16 cellular contexts compared by ENCODE assay signal in the genomic region with DNA sequence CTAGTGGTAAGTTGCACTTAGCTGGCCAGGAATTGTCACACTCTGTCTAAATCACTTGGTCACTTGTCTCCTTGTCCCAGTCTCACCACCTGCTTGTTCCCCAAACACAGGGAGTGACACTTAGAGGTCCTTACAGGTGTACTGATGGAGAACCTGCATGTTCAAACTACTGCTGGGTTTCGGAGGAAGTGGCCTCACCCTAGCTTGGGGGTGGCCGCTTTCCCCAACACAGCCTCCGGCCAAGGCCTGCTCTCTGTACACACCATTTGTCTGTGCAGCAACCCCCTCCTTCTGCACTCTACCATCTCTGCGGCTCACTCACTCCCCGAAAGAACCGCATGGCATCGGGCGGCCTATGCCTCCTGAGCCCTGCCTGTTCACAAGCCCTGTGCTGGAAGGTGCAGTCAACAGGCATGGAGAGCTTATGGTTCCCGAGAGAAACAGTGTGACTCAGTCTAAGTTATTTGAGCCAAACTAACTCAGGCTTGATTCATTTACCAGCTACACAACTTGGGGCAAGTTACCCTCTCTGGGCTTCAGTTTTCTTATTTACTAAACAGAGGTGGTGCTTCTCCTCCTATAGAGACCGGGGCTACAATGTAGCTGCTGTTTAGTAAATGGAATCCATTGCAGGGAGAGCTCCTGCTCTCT. TPM values are rescaled to one million over a fixed set of nuclear protein-coding genes. Genes with fewer than 3 reads are reported as not detected.
DNase-seq lines count a peak whose midpoint lies in the region; ATAC-seq and TF ChIP-seq lines count a peak whose summit lies in the region.
"Had no signal": no experiment of that assay in that cellular context is flagged by ENCODE, and none has a peak within 500 bp of the region (broad histone marks: within the 10 kb centered on the region; RNA-seq: fewer than 3 reads in every experiment).

No MANE protein-coding gene starts in this region.

- H3K4me2 ChIP-seq in BLaER1, result peak overlapping the region; percentile 82
- no peak overlapping the region for H3K4me2 ChIP-seq in GM23248 (ENCODE audit: unreplicated experiment)

- no peaks in the 10 kb centered on the region for H3K27me3 Mint-ChIP-seq in osteocyte (ENCODE audit: unreplicated experiment)

- TF ChIP-seq CTCF in epithelial cell of esophagus (IDR thresholded peaks at IDR 0.05; ENCODE audit: insufficient read depth, low read depth, low read length, missing control alignments) (no peak), osteocyte (IDR thresholded peaks at IDR 0.05) (no peak)

- H3K9me2 ChIP-seq in GM23248 (ENCODE audit: insufficient read depth), result no peaks in the 10 kb centered on the region

- WGBS in GM23248 (ENCODE audit: low coverage in 1 of 2, low lambda C conversion rate in 2 of 2, missing lambda C conversion rate in 2 of 2), 2 experiments, result 59 to 60% methylated on average over 10 of the region's 10 CpGs

- peak overlapping the region; percentile 53 for H3K4me3 ChIP-seq in BLaER1
- no peak overlapping the region for H3K4me3 ChIP-seq in GM23248
- no peak overlapping the region for H3K4me3 ChIP-seq in epithelial cell of esophagus (ENCODE audit: low read length)

- no peak overlapping the region for H3K4me3 Mint-ChIP-seq in osteocyte (ENCODE audit: unreplicated experiment)
- H3K4me3 Mint-ChIP-seq: CD4-positive, alpha-beta T cell; IgD-negative memory B cell had no signal

- H3K27ac ChIP-seq in BLaER1, result peak overlapping the region; percentile 84
- no peak overlapping the region for H3K27ac ChIP-seq in GM23248

- no peak overlapping the region for H2AFZ ChIP-seq in GM23248

- no peak for ATAC-seq in HG03139 (IDR thresholded peaks at IDR 0.05; ENCODE audit: unreplicated experiment)

- H3F3A ChIP-seq in GM23248 (ENCODE audit: insufficient read depth), result no peaks in the 10 kb centered on the region

- H3K4me1 ChIP-seq in BLaER1 (peaks cover 55% of the 10 kb centered on the region), GM23248 (ENCODE audit: insufficient read depth) (no peaks in the 10 kb centered on the region)

- H3K36me3 Mint-ChIP-seq in osteocyte (ENCODE audit: unreplicated experiment), result no peaks in the 10 kb centered on the region

- H3K27me3 ChIP-seq in BLaER1 (no peaks in the 10 kb centered on the region), GM23248 (replicated peaks; ENCODE audit: insufficient read depth) (no peaks in the 10 kb centered on the region; the same call in 1 of the 2 replicates)

- DNase-seq in GM23248 (peak; percentile 4), epithelial cell of esophagus (ENCODE audit: low read depth) (peak; percentile 67), osteocyte (ENCODE audit: extremely low spot score, unreplicated experiment) (peak; percentile 76), NCI-H2196 treated with DMSO at 0.1 percent for 48 hours (lab: John Stamatoyannopoulos, UW; ENCODE audit: unreplicated experiment) (no peak), NCI-H146 (lab: John Stamatoyannopoulos, UW) (no peak)
- DNase-seq: 8988T; AML-193; C1 segment of cervical spinal cord; Calu3; CD4-positive, alpha-beta T cell; GF-D8; KG1 had no signal

- H3K36me3 ChIP-seq in BLaER1, result no peaks in the 10 kb centered on the region
- no peaks in the 10 kb centered on the region for H3K36me3 ChIP-seq in GM23248 (ENCODE audit: low read depth)

- H3K27ac Mint-ChIP-seq in osteocyte (ENCODE audit: unreplicated experiment), result no peak overlapping the region
- H3K27ac Mint-ChIP-seq: CD4-positive, alpha-beta T cell; IgD-negative memory B cell had no signal

- H3K9me3 ChIP-seq in BLaER1 (no peaks in the 10 kb centered on the region), GM23248 (ENCODE audit: low read depth) (no peaks in the 10 kb centered on the region)

- H3K4me1 Mint-ChIP-seq in osteocyte (ENCODE audit: unreplicated experiment), result no peaks in the 10 kb centered on the region

- peaks cover 8% of the 10 kb centered on the region for H3K9me3 Mint-ChIP-seq in osteocyte (ENCODE audit: unreplicated experiment)
- H3K9me3 Mint-ChIP-seq: CD4-positive, alpha-beta T cell had no signal

- H3K79me2 ChIP-seq in GM23248 (ENCODE audit: insufficient read depth), result no peaks in the 10 kb centered on the region

- in situ Hi-C loops in GM23248 (cut with MboI), result no loop called here

- H3K9ac ChIP-seq in BLaER1 (peak overlapping the region; percentile 60; the same call in 1 of the 2 replicates), GM23248 (no peak overlapping the region)

- H4K20me1 ChIP-seq in BLaER1 (no peaks in the 10 kb centered on the region), GM23248 (ENCODE audit: insufficient read depth) (no peaks in the 10 kb centered on the region)

RNA-seq across cellular contexts. Expression of a gene that starts 10.5 kb away (rescaled TPM):
- not detected in 2 replicates for total RNA-seq in GM23248 (2014; rRNA removed; shearing (Covaris generic))
- polyA plus RNA-seq in GM23248 (2016; fragmentation: Nextera tagmentation; extraction: Ambion mirVana), result not detected in 2 replicates
- not detected in 2 replicates for total RNA-seq in osteocyte
- total RNA-seq: Calu3; CD4-positive, alpha-beta T cell; HT1080 had no signal
- polyA plus RNA-seq: IgD-negative memory B cell had no signal

RNA-seq across cellular contexts. Expression of a gene that starts 12.9 kb away (rescaled TPM):
- not detected in 2 replicates for total RNA-seq in GM23248 (2014; rRNA removed; shearing (Covaris generic))
- polyA plus RNA-seq in GM23248 (2016; fragmentation: Nextera tagmentation; extraction: Ambion mirVana), result not detected in 2 replicates
- not detected in 2 replicates for total RNA-seq in osteocyte
- total RNA-seq: Calu3; CD4-positive, alpha-beta T cell; HT1080 had no signal
- polyA plus RNA-seq: IgD-negative memory B cell had no signal

RNA-seq across cellular contexts. Expression of a gene that starts 24.0 kb away (rescaled TPM):
- total RNA-seq in GM23248 (2014; rRNA removed; shearing (Covaris generic)), result not detected in 2 replicates
- not detected in 2 replicates for polyA plus RNA-seq in GM23248 (2016; fragmentation: Nextera tagmentation; extraction: Ambion mirVana)
- not detected in 2 replicates for total RNA-seq in osteocyte
- total RNA-seq: Calu3; CD4-positive, alpha-beta T cell; HT1080 had no signal
- polyA plus RNA-seq: IgD-negative memory B cell had no signal

RNA-seq across cellular contexts. Expression of a gene that starts 41.6 kb away (rescaled TPM):
- total RNA-seq in GM23248 (2014; rRNA removed; shearing (Covaris generic)), result not detected in 2 replicates
- polyA plus RNA-seq in GM23248 (2016; fragmentation: Nextera tagmentation; extraction: Ambion mirVana), result not detected in 2 replicates
- total RNA-seq in osteocyte, result not detected in 2 replicates
- total RNA-seq: CD4-positive, alpha-beta T cell; HT1080 had no signal
- polyA plus RNA-seq: IgD-negative memory B cell had no signal

RNA-seq across cellular contexts. Expression of a gene that starts 51.6 kb away (rescaled TPM):
- 0.76 and 1.1 TPM in 2 replicates for total RNA-seq in GM23248 (2014; rRNA removed; shearing (Covaris generic))
- 0.68 and 1.2 TPM in 2 replicates for polyA plus RNA-seq in GM23248 (2016; fragmentation: Nextera tagmentation; extraction: Ambion mirVana)
- total RNA-seq in osteocyte, result not detected in 2 replicates
- total RNA-seq: CD4-positive, alpha-beta T cell had no signal
- polyA plus RNA-seq: IgD-negative memory B cell had no signal

Comparison
In these comparisons a context has a peak if more than half of its experiments do, and no peak if none do; other contexts are left out.
1. DNase-seq: peak in GM23248 (single experiment), epithelial cell of esophagus (single experiment) and osteocyte (single experiment); none in NCI-H2196 treated with DMSO at 0.1 percent for 48 hours (single experiment) and NCI-H146 (single experiment).